10 cellular contexts compared by ENCODE assay signal in the genomic region with DNA sequence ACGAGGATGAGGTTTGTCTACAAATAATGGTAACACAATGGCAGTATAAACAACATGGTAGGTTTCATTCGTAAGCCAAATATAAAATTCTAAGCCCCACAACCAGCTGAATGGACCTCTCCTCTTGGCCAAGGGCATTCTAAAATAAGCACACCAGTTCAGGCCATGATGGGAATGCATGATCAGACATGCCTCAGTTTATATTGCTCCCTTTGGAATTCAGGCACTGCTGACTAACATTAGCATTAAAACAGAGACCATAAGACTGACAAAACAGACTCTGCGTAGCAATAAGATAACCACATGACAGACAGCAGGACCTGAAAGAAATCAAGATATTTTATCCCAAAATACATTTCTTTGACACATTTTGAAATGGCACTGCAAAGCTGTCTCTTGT.
DNase-seq lines count a peak whose midpoint lies in the region; ATAC-seq and TF ChIP-seq lines count a peak whose summit lies in the region.
"Had no signal": no experiment of that assay in that cellular context is flagged by ENCODE, and none has a peak within 500 bp of the region (broad histone marks: within the 10 kb centered on the region; RNA-seq: fewer than 3 reads in every experiment).

No MANE protein-coding gene starts in this region.

- peak overlapping the region; percentile 95 to 97 (median 96) for H3K27ac Mint-ChIP-seq in CD14-positive monocyte
- H3K27ac Mint-ChIP-seq in IgD-negative memory B cell = peak overlapping the region; percentile 97 to 100 (median 98)
- H3K27ac Mint-ChIP-seq in chondrocyte (ENCODE audit: unreplicated experiment) = peak overlapping the region; percentile 10
- H3K27ac Mint-ChIP-seq in neural crest cell (ENCODE audit: unreplicated experiment) = peak overlapping the region; percentile 96

- no peaks in the 10 kb centered on the region for H3K27me3 Mint-ChIP-seq in CD14-positive monocyte (ENCODE audit: low read depth in 3 of 3)
- peaks cover 2% of the 10 kb centered on the region for H3K27me3 Mint-ChIP-seq in IgD-negative memory B cell
- H3K27me3 Mint-ChIP-seq in chondrocyte (ENCODE audit: low read depth) = peaks cover 2% of the 10 kb centered on the region
- H3K27me3 Mint-ChIP-seq in neural crest cell (ENCODE audit: low read depth) = no peaks in the 10 kb centered on the region

- intact Hi-C loops in CD14-positive monocyte (cut with micrococcal nuclease) = loop anchor here in 1 of 2 donors (1.0 kb wide), 1 partner anchor 10 kb away; no protein-coding TSS in a partner anchor

- H3K4me3 Mint-ChIP-seq in CD14-positive monocyte = no peak overlapping the region
- peak overlapping the region; percentile 77 to 93 (median 84) for H3K4me3 Mint-ChIP-seq in IgD-negative memory B cell
- no peak overlapping the region for H3K4me3 Mint-ChIP-seq in chondrocyte (ENCODE audit: unreplicated experiment)
- peak overlapping the region; percentile 54 for H3K4me3 Mint-ChIP-seq in neural crest cell

- DNase-seq in CD14-positive monocyte (ENCODE audit: low spot score) (no peak), chondrocyte (ENCODE audit: low spot score) (no peak), neural crest cell (ENCODE audit: low read depth, low spot score) (no peak), NCI-H2227 treated with DMSO at 0.1 percent for 48 hours (lab: John Stamatoyannopoulos, UW) (no peak), 8988T (no peak)
- DNase-seq: EL had no signal

- H3K9me3 Mint-ChIP-seq in CD14-positive monocyte = no peaks in the 10 kb centered on the region
- no peaks in the 10 kb centered on the region for H3K9me3 Mint-ChIP-seq in IgD-negative memory B cell
- H3K9me3 Mint-ChIP-seq in chondrocyte (ENCODE audit: low read depth) = no peaks in the 10 kb centered on the region
- no peaks in the 10 kb centered on the region for H3K9me3 Mint-ChIP-seq in neural crest cell

- no peak for ATAC-seq in GM19463 (IDR thresholded peaks at IDR 0.05; ENCODE audit: unreplicated experiment)
- ATAC-seq in GM18907 (IDR thresholded peaks at IDR 0.05; ENCODE audit: unreplicated experiment) = no peak
- ATAC-seq: Panc1 had no signal

- TF ChIP-seq CTCF in CD14-positive monocyte (IDR thresholded peaks at IDR 0.05) = no peak
- TF ChIP-seq CTCF in chondrocyte (IDR thresholded peaks at IDR 0.05) = no peak
- TF ChIP-seq CTCF in neural crest cell (conservative IDR thresholded peaks at IDR 0.05) = no peak

- peaks cover 47% of the 10 kb centered on the region for H3K4me1 Mint-ChIP-seq in CD14-positive monocyte
- H3K4me1 Mint-ChIP-seq in IgD-negative memory B cell = peaks cover 42 to 70% (median 61%) of the 10 kb centered on the region in 3 donors
- peaks cover 40% of the 10 kb centered on the region for H3K4me1 Mint-ChIP-seq in chondrocyte (ENCODE audit: low read depth)
- H3K4me1 Mint-ChIP-seq in neural crest cell = peaks cover 48% of the 10 kb centered on the region

- H3K36me3 Mint-ChIP-seq in CD14-positive monocyte (no peaks in the 10 kb centered on the region), IgD-negative memory B cell (no peaks in the 10 kb centered on the region), chondrocyte (ENCODE audit: low read depth) (no peaks in the 10 kb centered on the region), neural crest cell (ENCODE audit: low read depth) (no peaks in the 10 kb centered on the region)

Comparison
In these comparisons a context has a peak if more than half of its experiments do, and no peak if none do; other contexts are left out.
1. H3K27ac Mint-ChIP-seq: peak in every context shown above with its lines; median percentile 98 in IgD-negative memory B cell; 96 in CD14-positive monocyte; 96 in neural crest cell; 10 in chondrocyte.
2. H3K4me3 Mint-ChIP-seq: peak in IgD-negative memory B cell (4 of 4) and neural crest cell (single experiment); none in CD14-positive monocyte (0 of 2) and chondrocyte (single experiment).